ENCODE assay signal across 8 cellular contexts in genomic region chr12:13208533-13209278, GRCh38. TPM values are rescaled to one million over a fixed set of nuclear protein-coding genes. Genes with fewer than 3 reads are reported as not detected.
DNase-seq lines count a peak whose midpoint lies in the region; ATAC-seq and TF ChIP-seq lines count a peak whose summit lies in the region.

No MANE protein-coding gene starts in this region.

- no peaks in the 10 kb centered on the region for H4K20me1 ChIP-seq in Karpas-422 (ENCODE audit: insufficient read depth, low read depth, low read length)

- no peaks in the 10 kb centered on the region for H3K9me2 ChIP-seq in Karpas-422 (replicated peaks; ENCODE audit: insufficient read depth, low read length)

- 76 to 85% methylated on average over 5 of the region's 7 CpGs for WGBS in mesodermal cell (ENCODE audit: insufficient coverage in 2 of 2), 2 experiments

- no peaks in the 10 kb centered on the region for H3K27me3 ChIP-seq in Karpas-422 (ENCODE audit: low read length)

- TF ChIP-seq CTCF in C4-2B (conservative IDR thresholded peaks at IDR 0.05), result peak; percentile 71
- TF ChIP-seq CTCF in MCF 10A (IDR thresholded peaks at IDR 0.05; ENCODE audit: unreplicated experiment), result peak; percentile 47

- H3K9me3 Mint-ChIP-seq in MCF 10A (ENCODE audit: unreplicated experiment), result no peaks in the 10 kb centered on the region

- peak overlapping the region; percentile 47 for H3K4me2 ChIP-seq in Karpas-422 (ENCODE audit: low read depth, low read length, poor library complexity, severe bottlenecking)

- peak overlapping the region; percentile 1 for H3K4me3 Mint-ChIP-seq in MCF 10A (ENCODE audit: unreplicated experiment)

- H3K36me3 Mint-ChIP-seq in MCF 10A (ENCODE audit: insufficient read depth, unreplicated experiment), result peaks cover 28% of the 10 kb centered on the region

- no peaks in the 10 kb centered on the region for H3K27me3 Mint-ChIP-seq in MCF 10A (ENCODE audit: insufficient read depth, unreplicated experiment)

- ATAC-seq in HG03469 (IDR thresholded peaks at IDR 0.05; ENCODE audit: unreplicated experiment) (no peak), HG02852 (IDR thresholded peaks at IDR 0.05; ENCODE audit: unreplicated experiment) (no peak)

- H3K36me3 ChIP-seq in Karpas-422 (ENCODE audit: insufficient read depth, low read length) (no peaks in the 10 kb centered on the region), mesodermal cell (ENCODE audit: control insufficient read depth, insufficient read depth, low read length) (peaks cover 69% of the 10 kb centered on the region)

- H3K27ac ChIP-seq in C4-2B (no peak overlapping the region), Karpas-422 (ENCODE audit: low read length) (no peak overlapping the region), mesodermal cell (ENCODE audit: low read depth, low read length, severe bottlenecking) (peak overlapping the region; percentile 42)

- H3K9me3 ChIP-seq in Karpas-422 (ENCODE audit: low read length) (no peaks in the 10 kb centered on the region), mesodermal cell (ENCODE audit: control insufficient read depth, low read length) (no peaks in the 10 kb centered on the region)

- intact Hi-C loops in MCF 10A (cut with micrococcal nuclease), result loop anchor here (1.0 to 2.0 kb wide), 3 partner anchors 26 to 208 kb away; partner anchors contain the start of gene HEBP1

- H3K4me3 ChIP-seq in Karpas-422 (ENCODE audit: low read length), result no peak overlapping the region
- no peak overlapping the region for H3K4me3 ChIP-seq in mesodermal cell (ENCODE audit: extremely low read depth, insufficient read depth, low read length, poor library complexity, severe bottlenecking)

- H3K79me2 ChIP-seq in Karpas-422 (ENCODE audit: low read length), result no peaks in the 10 kb centered on the region

- no peak overlapping the region for H2AFZ ChIP-seq in Karpas-422 (ENCODE audit: low read length)

- H3K4me1 Mint-ChIP-seq in MCF 10A (ENCODE audit: insufficient read depth, unreplicated experiment), result peaks cover 66% of the 10 kb centered on the region

- CTCF ChIA-PET in MCF 10A (lab: Yijun Ruan, JAX), result interaction anchor here (0.5 to 11.2 kb wide), 14 partner anchors 13 to 474 kb away, joined by 3 to 154 read pairs (median 4); partner anchors contain the start of gene GSG1

- no TSS peak for BruUV-seq in MCF 10A (replicated peaks; lab: Mats Ljungman, UMichigan)

- DNase-seq in Karpas-422, result peak; percentile 64
- DNase-seq in MCF 10A (ENCODE audit: unreplicated experiment), result peak; percentile 49
- no peak for DNase-seq in activated CD8-positive, alpha-beta memory T cell treated with anti-CD3 and anti-CD28 coated beads, Interleukin-2, amount 50 U/mL, for 48 hours
- DNase-seq in NCI-H748 treated with DMSO at 0.1 percent for 48 hours (lab: John Stamatoyannopoulos, UW), result no peak

- H3K9ac ChIP-seq in Karpas-422 (ENCODE audit: low read length), result no peak overlapping the region

- POLR2A ChIA-PET in MCF 10A (lab: Yijun Ruan, JAX), result interaction anchor here (0.6 to 20.9 kb wide), 9 partner anchors 10 to 307 kb away, joined by 3 to 243 read pairs (median 4); partner anchors contain the start of genes EMP1 and GSG1

- peaks cover 40% of the 10 kb centered on the region for H3K4me1 ChIP-seq in Karpas-422 (ENCODE audit: low read length)
- H3K4me1 ChIP-seq in mesodermal cell (ENCODE audit: control insufficient read depth, insufficient read depth, low read length, poor library complexity, severe bottlenecking), result peaks cover 76% of the 10 kb centered on the region

- H3K27ac Mint-ChIP-seq in MCF 10A (ENCODE audit: low read depth, unreplicated experiment), result peak overlapping the region; percentile 63

RNA-seq across cellular contexts. Expression of gene EMP1, which starts 12.2 kb away (rescaled TPM):
- not detected in 2 replicates for total RNA-seq in Karpas-422 (2014; rRNA removed; shearing (Covaris generic); ENCODE audit: low replicate concordance)
- 193 and 230 TPM in 2 replicates for total RNA-seq in MCF 10A (2022)
- polyA plus RNA-seq in mesodermal cell (2013, experiment 1 of 2), result 257 TPM
- polyA plus RNA-seq in mesodermal cell (2013, experiment 2 of 2), result 183 TPM

Comparison
In these comparisons a context has a peak if more than half of its experiments do, and no peak if none do; other contexts are left out.
1. DNase-seq: peak in Karpas-422 (single experiment) and MCF 10A (single experiment); none in activated CD8-positive, alpha-beta memory T cell treated with anti-CD3 and anti-CD28 coated beads, Interleukin-2, amount 50 U/mL, for 48 hours (single experiment) and NCI-H748 treated with DMSO at 0.1 percent for 48 hours (single experiment).
2. RNA of gene EMP1, which starts 12.2 kb away (total RNA-seq): 193 to 230 TPM in MCF 10A; not detected in Karpas-422; every median in the first group is over 100 times any median in the second.